In the genomic region with DNA sequence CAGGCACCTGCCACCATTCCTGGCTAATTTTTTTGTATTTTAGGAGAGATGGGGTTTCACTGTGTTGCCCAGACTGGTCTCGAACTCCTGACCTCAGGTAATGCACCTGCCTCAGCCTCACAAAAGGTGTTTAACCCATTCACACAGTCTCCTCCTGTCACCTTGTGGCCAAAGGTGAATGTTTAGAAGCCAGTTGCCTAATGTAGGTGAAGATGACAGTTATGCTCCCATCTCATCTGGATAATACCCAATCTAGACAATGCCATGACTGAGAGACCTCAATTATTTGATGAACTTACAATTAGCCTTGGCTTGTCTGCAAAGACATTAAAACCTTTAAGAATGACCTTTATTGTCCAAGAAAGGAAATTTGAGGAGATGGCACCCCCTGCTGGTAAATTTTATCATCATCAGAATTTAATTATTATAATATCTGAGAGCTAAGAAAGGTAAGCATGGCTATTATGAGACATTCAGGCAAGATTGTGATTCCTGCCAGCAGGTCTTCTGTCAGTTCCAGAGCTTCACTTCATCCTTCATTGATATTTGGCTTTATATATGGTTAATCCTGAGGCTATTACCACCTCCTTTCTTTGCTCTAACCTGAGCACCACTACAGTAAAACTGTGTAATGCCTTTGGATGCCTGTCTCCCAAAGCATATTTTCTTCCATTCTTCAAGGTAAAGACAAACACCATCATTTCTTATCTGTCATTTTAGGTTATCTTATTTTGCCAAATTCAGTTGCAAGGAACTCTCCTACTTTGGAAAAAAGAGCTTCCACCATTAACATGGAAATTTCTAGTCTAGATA, we compare ENCODE assay signal across 8 cellular contexts.
DNase-seq lines count a peak whose midpoint lies in the region; ATAC-seq, FAIRE-seq and TF ChIP-seq lines count a peak whose summit lies in the region.

No MANE protein-coding gene starts in this region.

- no peaks in the 10 kb centered on the region for H4K20me1 ChIP-seq in smooth muscle cell (ENCODE audit: low read depth)

- TF ChIP-seq EP300 in A549 (IDR thresholded peaks at IDR 0.05): no peak

- intact Hi-C loops in left ventricle myocardium inferior (cut with micrococcal nuclease): loop anchor here (5.0 kb wide), 1 partner anchor 292 kb away; no protein-coding TSS in a partner anchor

- H3K9me3 ChIP-seq in A549 (no peaks in the 10 kb centered on the region), left ventricle myocardium inferior (replicated peaks) (no peaks in the 10 kb centered on the region), smooth muscle cell (replicated peaks; ENCODE audit: low read depth) (no peaks in the 10 kb centered on the region)

- peak; percentile 91 to 99 for TF ChIP-seq RAD21 in A549 (conservative IDR thresholded peaks at IDR 0.05 in 1 of 2, IDR thresholded peaks at IDR 0.05 in 1 of 2)

- H3K4me1 ChIP-seq in A549 (no peaks in the 10 kb centered on the region), left ventricle myocardium inferior (no peaks in the 10 kb centered on the region), smooth muscle cell (ENCODE audit: low read depth) (no peaks in the 10 kb centered on the region)

- peaks cover 7% of the 10 kb centered on the region for H3F3A ChIP-seq in smooth muscle cell (ENCODE audit: low read depth)

- TF ChIP-seq POLR2A in A549 (IDR thresholded peaks at IDR 0.05; ENCODE audit: low read length): no peak

- ATAC-seq in A549: peak; percentile 61 to 83
- no peak for ATAC-seq in HG03135 (IDR thresholded peaks at IDR 0.05; ENCODE audit: unreplicated experiment)

- WGBS in A549 (ENCODE audit: missing lambda C conversion rate): 7% methylated on average over 1 of the region's 1 CpG
- 50% methylated on average over 1 of the region's 1 CpG for WGBS in smooth muscle cell (ENCODE audit: low lambda C conversion rate)

- H2AFZ ChIP-seq in smooth muscle cell (ENCODE audit: low read depth): peak overlapping the region; percentile 51

- POLR2A ChIA-PET in A549 (lab: Yijun Ruan, JAX): interaction anchor here (1.2 to 1.9 kb wide), 2 partner anchors 245 to 314 kb away, joined by 4 to 7 read pairs; a partner anchor contains a TSS

- DNase-seq in A549 (ENCODE audit: low read depth in 1 of 2, low spot score in 1 of 2) (peak; percentile 10 to 59), DMS79 (lab: John Stamatoyannopoulos, UW) (peak; percentile 2), LNCaP clone FGC (ENCODE audit: low read depth) (no peak), left ventricle myocardium inferior (no peak), smooth muscle cell (lab: John Stamatoyannopoulos, UW; ENCODE audit: unreplicated experiment) (no peak), HuH-7 (ENCODE audit: low spot score) (no peak)

- H3K27ac ChIP-seq in A549 (peak overlapping the region in 1 of 2 experiments; percentile 18; a peak in 2 of 6 replicates), VCaP (no peak overlapping the region), left ventricle myocardium inferior (replicated peaks) (no peak overlapping the region), smooth muscle cell (ENCODE audit: low read depth) (no peak overlapping the region)

- FAIRE-seq in A549 (lab: Jason Lieb, UNC): no peak

- no peak overlapping the region for H3K9ac ChIP-seq in smooth muscle cell (ENCODE audit: low read depth)

- peak; percentile 100 for TF ChIP-seq CTCF in A549 (IDR thresholded peaks at IDR 0.05)
- TF ChIP-seq CTCF in LNCaP clone FGC (IDR thresholded peaks at IDR 0.05; ENCODE audit: control insufficient read depth, extremely low read depth, insufficient read depth): peak; percentile 62
- TF ChIP-seq CTCF in VCaP (conservative IDR thresholded peaks at IDR 0.05): peak; percentile 76
- peak; percentile 69 for TF ChIP-seq CTCF in left ventricle myocardium inferior (IDR thresholded peaks at IDR 0.05; ENCODE audit: borderline replicate concordance)
- peak; percentile 83 for TF ChIP-seq CTCF in smooth muscle cell (IDR thresholded peaks at IDR 0.05; ENCODE audit: borderline replicate concordance, insufficient read depth, poor library complexity, severe bottlenecking)

- H3K36me3 ChIP-seq in left ventricle myocardium inferior: no peaks in the 10 kb centered on the region
- no peaks in the 10 kb centered on the region for H3K36me3 ChIP-seq in smooth muscle cell (ENCODE audit: low read depth)

- no peaks in the 10 kb centered on the region for H3K79me2 ChIP-seq in smooth muscle cell (ENCODE audit: low read depth)

- CTCF ChIA-PET in A549 (lab: Yijun Ruan, JAX): interaction anchor here (0.5 to 9.1 kb wide), 78 partner anchors 9 to 1764 kb away, joined by 3 to 360 read pairs (median 4); a partner anchor contains a TSS

- H3K4me2 ChIP-seq in A549 (no peak overlapping the region), smooth muscle cell (no peak overlapping the region)

- H3K4me3 ChIP-seq in A549: no peak overlapping the region
- H3K4me3 ChIP-seq in LNCaP clone FGC (ENCODE audit: low read depth, low read length): no peak overlapping the region
- H3K4me3 ChIP-seq in left ventricle myocardium inferior: no peak overlapping the region
- H3K4me3 ChIP-seq in smooth muscle cell: no peak overlapping the region

- H3K27me3 ChIP-seq in left ventricle myocardium inferior (ENCODE audit: low read depth) (peaks cover 52% of the 10 kb centered on the region), smooth muscle cell (ENCODE audit: low read depth) (no peaks in the 10 kb centered on the region)

TF ChIP-seq in A549, 52 proteins besides CTCF, POLR2A, EP300 and RAD21:
- TF ChIP-seq SMC3 (IDR thresholded peaks at IDR 0.05): peak; percentile 100
- TF ChIP-seq RCOR1 (IDR thresholded peaks at IDR 0.05; ENCODE audit: low read depth, low read length): no peak
- peak in 1 of 2 experiments; percentile 59; a peak in 2 of 4 replicates for TF ChIP-seq CEBPB (IDR thresholded peaks at IDR 0.05)
- 0 out of 2 replicates have a peak, but pooled peaks have one; percentile 2 for TF ChIP-seq ZC3H11A (IDR thresholded peaks at IDR 0.05)

Comparison
In these comparisons a context has a peak if more than half of its experiments do, and no peak if none do; other contexts are left out.
1. DNase-seq: peak in A549 (2 of 2) and DMS79 (single experiment); none in LNCaP clone FGC (single experiment), left ventricle myocardium inferior (single experiment), smooth muscle cell (single experiment) and HuH-7 (single experiment).
2. Peak in every context shown above with its lines, with median percentiles within 50 percentile points of each other: CTCF ChIP-seq.